ENCODE assay signal across 22 cellular contexts in genomic region chr7:7556852-7557251, GRCh38. TPM values are rescaled to one million over a fixed set of nuclear protein-coding genes. Genes with fewer than 3 reads are reported as not detected.
"Had no signal": no experiment of that assay in that cellular context is flagged by ENCODE, and none has a peak within 500 bp of the region (broad histone marks: within the 10 kb centered on the region; RNA-seq: fewer than 3 reads in every experiment).

No MANE protein-coding gene starts in this region.

- H3K4me3 ChIP-seq: ovary, psoas muscle, right lobe of liver, sigmoid colon, stomach, thoracic aorta, thyroid gland, tibial nerve, upper lobe of left lung, vagina had no signal

- H3K9ac ChIP-seq: parathyroid adenoma had no signal

- H3K4me1 ChIP-seq: sigmoid colon, thyroid gland, tibial nerve, upper lobe of left lung had no signal

- H3K36me3 ChIP-seq: ovary, right lobe of liver, thoracic aorta, thyroid gland, vagina had no signal

- H3K27me3 ChIP-seq: ovary, right lobe of liver, sigmoid colon, stomach, thyroid gland, tibial nerve, upper lobe of left lung, vagina had no signal

- DNase-seq: naive thymus-derived CD8-positive, alpha-beta T cell; nephron progenitor cell; occipital lobe; ovary; psoas muscle; right lobe of liver; sigmoid colon; small intestine; stimulated activated CD4-positive, alpha-beta T cell treated with anti-CD3 and anti-CD28 coated beads, Interleukin-15, amount 100 ng/mL, for 24 hours; stimulated activated CD4-positive, alpha-beta T cell treated with anti-CD3 and anti-CD28 coated beads, Interleukin-2, amount 100 ng/mL, for 24 hours; stimulated activated CD4-positive, alpha-beta T cell treated with anti-CD3 and anti-CD28 coated beads, Interleukin-2, amount 100 ng/mL, for 48 hours; stimulated activated CD4-positive, alpha-beta T cell treated with anti-CD3 and anti-CD28 coated beads, Interleukin-4, amount 100 ng/mL, for 24 hours; stimulated activated naive B cell treated with anti-CD40 and anti-IgM and Interleukin-4, amounts not matched to agents 10 μg/mL and 1 μg/mL and 100 μg/mL, for 72 hours; stimulated activated naive CD4-positive, alpha-beta T cell treated with Interleukin-2 at 50 U/mL for 16 hours; stomach; thyroid gland; trophoblast cell had no signal

- FAIRE-seq: small intestine had no signal

- H2AFZ ChIP-seq: parathyroid adenoma had no signal

- H3K27ac ChIP-seq: ovary, parathyroid adenoma, psoas muscle, right lobe of liver, sigmoid colon, stomach, thoracic aorta, thyroid gland, tibial nerve, upper lobe of left lung, vagina had no signal

- H3K9me3 ChIP-seq: ovary, psoas muscle, right lobe of liver, thoracic aorta, thyroid gland, vagina had no signal

RNA-seq across cellular contexts. Expression of gene COL28A1, which starts 21.2 kb away (rescaled TPM):
- polyA plus RNA-seq: naive thymus-derived CD8-positive, alpha-beta T cell had no signal
